7 cellular contexts compared by ENCODE assay signal in genomic region chr4:146350114-146350513, GRCh38.
A peak's percentile ranks its signal among the peaks of the same experiment; 100 is the strongest.
DNase-seq lines count a peak whose midpoint lies in the region; ATAC-seq and TF ChIP-seq lines count a peak whose summit lies in the region.
"Not testable (repeated sequence)": the region's sequence is repeated elsewhere in the genome, so short reads cannot be mapped to it uniquely, and the experiment has no call there.

No MANE protein-coding gene starts in this region.

- H3K4me3 ChIP-seq in GM23338: peak overlapping the region; percentile 53
- H3K4me3 ChIP-seq in HUES64 (ENCODE audit: low read length): peak overlapping the region; percentile 55
- peak overlapping the region; percentile 14 for H3K4me3 ChIP-seq in kidney epithelial cell (ENCODE audit: low read depth, low read length)
- peak overlapping the region; percentile 56 for H3K4me3 ChIP-seq in trophoblast cell (ENCODE audit: low read depth, low read length)

- H3K36me3 Mint-ChIP-seq in GM23338 (ENCODE audit: low read depth); WTC11; central memory CD8-positive, alpha-beta T cell (ENCODE audit: insufficient read depth); glutamatergic neuron (ENCODE audit: unreplicated experiment): not testable (repeated sequence)

- not testable (repeated sequence) for H3K36me3 ChIP-seq in GM23338 (ENCODE audit: insufficient read depth); HUES64 (ENCODE audit: insufficient read depth, low read length); kidney epithelial cell (ENCODE audit: control insufficient read depth, insufficient read depth, low read length); trophoblast cell (ENCODE audit: control insufficient read depth in 1 of 2, insufficient read depth in 2 of 2, low read length in 2 of 2)

- H3K27ac ChIP-seq in GM23338 (ENCODE audit: low read depth); HUES64 (ENCODE audit: low read depth, low read length); trophoblast cell (ENCODE audit: low read depth, low read length): not testable (repeated sequence)

- not testable (repeated sequence) for H3K14ac ChIP-seq in trophoblast cell (ENCODE audit: low read length)

- H3K4me1 Mint-ChIP-seq in GM23338, WTC11: not testable (repeated sequence)
- H3K4me1 Mint-ChIP-seq in central memory CD8-positive, alpha-beta T cell: peaks cover 10% of the 10 kb centered on the region
- H3K4me1 Mint-ChIP-seq in glutamatergic neuron (ENCODE audit: low read depth, unreplicated experiment): peaks cover 11% of the 10 kb centered on the region

- H4K20me1 ChIP-seq in GM23338 (replicated peaks; ENCODE audit: insufficient read depth): not testable (repeated sequence)

- H4K91ac ChIP-seq in trophoblast cell (ENCODE audit: low read depth, low read length): peak overlapping the region; percentile 47

- H2AFZ ChIP-seq in GM23338; trophoblast cell (ENCODE audit: insufficient read depth, low read length, poor library complexity): not testable (repeated sequence)

- H4K12ac ChIP-seq in trophoblast cell (ENCODE audit: low read depth, low read length): peak overlapping the region; percentile 9

- not testable (repeated sequence) for H2BK12ac ChIP-seq in trophoblast cell (ENCODE audit: low read length)

- not testable (repeated sequence) for H3K9me2 ChIP-seq in GM23338 (ENCODE audit: insufficient read depth)

- H3F3A ChIP-seq in GM23338 (replicated peaks; ENCODE audit: low read depth): not testable (repeated sequence)

- H3K18ac ChIP-seq in trophoblast cell (ENCODE audit: low read length): not testable (repeated sequence)

- not testable (repeated sequence) for H3K79me1 ChIP-seq in trophoblast cell (ENCODE audit: low read length)

- H3K23ac ChIP-seq in trophoblast cell (ENCODE audit: low read length): not testable (repeated sequence)

- H3K9ac ChIP-seq in HUES64 (ENCODE audit: low read depth, low read length): peak overlapping the region; percentile 65
- not testable (repeated sequence) for H3K9ac ChIP-seq in trophoblast cell (ENCODE audit: low read length)

- H3K79me2 ChIP-seq in GM23338 (replicated peaks; ENCODE audit: insufficient read depth); trophoblast cell (ENCODE audit: control insufficient read depth, insufficient read depth, low read length, poor library complexity): not testable (repeated sequence)

- TF ChIP-seq CTCF in GM23338 (conservative IDR thresholded peaks at IDR 0.05; ENCODE audit: low read depth in 2 of 2); WTC11 (IDR thresholded peaks at IDR 0.05); glutamatergic neuron (IDR thresholded peaks at IDR 0.05; ENCODE audit: partially characterized antibody, unreplicated experiment); kidney epithelial cell (IDR thresholded peaks at IDR 0.05; ENCODE audit: insufficient read depth, low read length, poor library complexity, severe bottlenecking): not testable (repeated sequence)

- DNase-seq in GM23338 (ENCODE audit: low spot score); WTC11 (ENCODE audit: low spot score); central memory CD8-positive, alpha-beta T cell (ENCODE audit: low spot score in 2 of 2); glutamatergic neuron; kidney epithelial cell (ENCODE audit: low read depth); trophoblast cell: not testable (repeated sequence)

- not testable (repeated sequence) for H3K4me1 ChIP-seq in GM23338 (ENCODE audit: insufficient read depth); HUES64 (ENCODE audit: insufficient read depth, low read length); trophoblast cell (ENCODE audit: control insufficient read depth in 1 of 2, insufficient read depth in 2 of 2, low read length in 2 of 2)

- not testable (repeated sequence) for H2AK5ac ChIP-seq in trophoblast cell (ENCODE audit: low read length)

- POLR2A ChIA-PET in WTC11 (lab: Charles Lee): not testable (repeated sequence)

- H3K4me3 Mint-ChIP-seq in GM23338: peak overlapping the region; percentile 71; the same call in 2 of the 3 replicates
- H3K4me3 Mint-ChIP-seq in WTC11: peak overlapping the region; percentile 63
- peak overlapping the region; percentile 40 for H3K4me3 Mint-ChIP-seq in central memory CD8-positive, alpha-beta T cell
- peak overlapping the region; percentile 57 for H3K4me3 Mint-ChIP-seq in glutamatergic neuron (ENCODE audit: unreplicated experiment)

- not testable (repeated sequence) for H3K4me2 ChIP-seq in GM23338
- peak overlapping the region; percentile 41 for H3K4me2 ChIP-seq in trophoblast cell (ENCODE audit: low read length)

- not testable (repeated sequence) for H3K27me3 ChIP-seq in GM23338 (ENCODE audit: insufficient read depth); HUES64 (ENCODE audit: insufficient read depth, low read length); kidney epithelial cell (ENCODE audit: control insufficient read depth, insufficient read depth, low read length); trophoblast cell (ENCODE audit: insufficient read depth, low read length)

- CTCF ChIA-PET in WTC11 (lab: Charles Lee): not testable (repeated sequence)

- not testable (repeated sequence) for H2BK5ac ChIP-seq in trophoblast cell (ENCODE audit: low read depth, low read length, poor library complexity)

- H3K27me3 Mint-ChIP-seq in GM23338 (ENCODE audit: insufficient read depth, low read depth, poor library complexity); WTC11 (ENCODE audit: low read depth); central memory CD8-positive, alpha-beta T cell; glutamatergic neuron (ENCODE audit: unreplicated experiment): not testable (repeated sequence)

- H2BK120ac ChIP-seq in trophoblast cell (ENCODE audit: insufficient read depth, low read length, poor library complexity): not testable (repeated sequence)

- H4K8ac ChIP-seq in trophoblast cell (ENCODE audit: low read depth, low read length): not testable (repeated sequence)

- not testable (repeated sequence) for ATAC-seq in GM23338; WTC11; central memory CD8-positive, alpha-beta T cell (replicated peaks; ENCODE audit: extremely low read depth, poor library complexity, severe bottlenecking)

- H3K9me3 Mint-ChIP-seq in GM23338; WTC11; central memory CD8-positive, alpha-beta T cell; glutamatergic neuron (ENCODE audit: unreplicated experiment): not testable (repeated sequence)

- WGBS in HUES64: 10% methylated on average over 17 of the region's 26 CpGs
- no CpG with 5 or more reads among the region's 26 CpGs for WGBS in trophoblast cell (ENCODE audit: extremely low coverage, insufficient coverage, insufficient read length)

- not testable (repeated sequence) for H3K27ac Mint-ChIP-seq in GM23338; WTC11; central memory CD8-positive, alpha-beta T cell (ENCODE audit: low read depth)
- H3K27ac Mint-ChIP-seq in glutamatergic neuron (ENCODE audit: unreplicated experiment): peak overlapping the region; percentile 38

- not testable (repeated sequence) for H3K4ac ChIP-seq in trophoblast cell (ENCODE audit: low read depth, low read length)

- H3K9me3 ChIP-seq in HUES64 (ENCODE audit: insufficient read depth, low read depth, low read length); trophoblast cell (ENCODE audit: insufficient read depth, low read depth, low read length): not testable (repeated sequence)
